ENCODE assay signal across 16 cellular contexts in genomic region chr11:9624448-9624847, GRCh38. TPM values are rescaled to one million over a fixed set of nuclear protein-coding genes. Genes with fewer than 3 reads are reported as not detected.
DNase-seq lines count a peak whose midpoint lies in the region; ATAC-seq and TF ChIP-seq lines count a peak whose summit lies in the region.
"Had no signal": no experiment of that assay in that cellular context is flagged by ENCODE, and none has a peak within 500 bp of the region (broad histone marks: within the 10 kb centered on the region; RNA-seq: fewer than 3 reads in every experiment).

No MANE protein-coding gene starts in this region.

- DNase-seq in activated B cell treated with CpG ODN at 0.5 μM for 24 hours (no peak), memory B cell (ENCODE audit: low spot score in 2 of 2) (no peak), GM23338 (ENCODE audit: low spot score) (no peak), activated gamma-delta T cell treated with Interleukin-2 at 50 U/mL for 16 hours (no peak)
- no peak for DNase-seq in stimulated activated CD4-positive, alpha-beta T cell treated with anti-CD3 and anti-CD28 coated beads, Interleukin-4, amount 100 ng/mL, for 24 hours
- DNase-seq: ACHN; C1 segment of cervical spinal cord; CD4-positive, alpha-beta memory T cell; COR-L47; DMS153; DND-41; GF-D8; IMR-90; KG1 had no signal

- no peak overlapping the region for H3K4me3 Mint-ChIP-seq in activated B cell treated with CpG ODN at 0.5 μM for 24 hours
- no peak overlapping the region for H3K4me3 Mint-ChIP-seq in memory B cell
- no peak overlapping the region for H3K4me3 Mint-ChIP-seq in GM23338
- H3K4me3 Mint-ChIP-seq: CD4-positive, alpha-beta memory T cell had no signal

- H3K4me3 ChIP-seq in DOHH2 (ENCODE audit: low read length) (peak overlapping the region; percentile 40), GM23338 (no peak overlapping the region)

- H4K20me1 ChIP-seq in DOHH2 (ENCODE audit: control insufficient read depth, insufficient read depth, low read depth, low read length) (no peaks in the 10 kb centered on the region), GM23338 (replicated peaks; ENCODE audit: insufficient read depth) (no peaks in the 10 kb centered on the region)

- intact Hi-C loops in activated B cell treated with CpG ODN at 0.5 μM for 24 hours (cut with micrococcal nuclease): no loop called here

- no peaks in the 10 kb centered on the region for H3K9me3 ChIP-seq in DOHH2 (ENCODE audit: control insufficient read depth, insufficient read depth, low read length)

- H3K36me3 Mint-ChIP-seq in activated B cell treated with CpG ODN at 0.5 μM for 24 hours (ENCODE audit: low read depth): no peaks in the 10 kb centered on the region
- H3K36me3 Mint-ChIP-seq in memory B cell: no peaks in the 10 kb centered on the region
- H3K36me3 Mint-ChIP-seq in GM23338 (ENCODE audit: low read depth): peaks cover 17% of the 10 kb centered on the region
- H3K36me3 Mint-ChIP-seq: CD4-positive, alpha-beta memory T cell had no signal

- no peaks in the 10 kb centered on the region for H3K27me3 Mint-ChIP-seq in activated B cell treated with CpG ODN at 0.5 μM for 24 hours
- H3K27me3 Mint-ChIP-seq in memory B cell: no peaks in the 10 kb centered on the region
- H3K27me3 Mint-ChIP-seq in GM23338 (ENCODE audit: insufficient read depth, low read depth, poor library complexity): peaks cover 16% of the 10 kb centered on the region

- H3K9me3 Mint-ChIP-seq in activated B cell treated with CpG ODN at 0.5 μM for 24 hours (no peaks in the 10 kb centered on the region), memory B cell (no peaks in the 10 kb centered on the region), GM23338 (peaks cover 10% of the 10 kb centered on the region)

- H3K4me2 ChIP-seq in DOHH2 (ENCODE audit: low read length) (peak overlapping the region; percentile 50), GM23338 (no peak overlapping the region)

- peak overlapping the region; percentile 77 for H3K27ac ChIP-seq in DOHH2 (ENCODE audit: low read depth, low read length)
- H3K27ac ChIP-seq in GM23338 (ENCODE audit: low read depth): no peak overlapping the region

- H3F3A ChIP-seq in DOHH2 (ENCODE audit: control insufficient read depth, insufficient read depth) (peaks cover 36% of the 10 kb centered on the region), GM23338 (replicated peaks; ENCODE audit: low read depth) (no peaks in the 10 kb centered on the region; the same call in 1 of the 2 replicates)

- H3K36me3 ChIP-seq in DOHH2 (ENCODE audit: control insufficient read depth, low read length) (no peaks in the 10 kb centered on the region; the same call in none of the 2 replicates), GM23338 (ENCODE audit: insufficient read depth) (no peaks in the 10 kb centered on the region)

- H3K9me2 ChIP-seq in DOHH2 (replicated peaks; ENCODE audit: control insufficient read depth, low read length): no peaks in the 10 kb centered on the region
- H3K9me2 ChIP-seq in GM23338 (ENCODE audit: insufficient read depth): no peaks in the 10 kb centered on the region

- H3K79me2 ChIP-seq in DOHH2 (ENCODE audit: control insufficient read depth, low read length) (peaks cover 11% of the 10 kb centered on the region), GM23338 (replicated peaks; ENCODE audit: insufficient read depth) (no peaks in the 10 kb centered on the region)

- H3K4me1 ChIP-seq in DOHH2 (ENCODE audit: control insufficient read depth, low read length) (peaks cover 79% of the 10 kb centered on the region), GM23338 (ENCODE audit: insufficient read depth) (peaks cover 20% of the 10 kb centered on the region)

- H3K4me1 Mint-ChIP-seq in activated B cell treated with CpG ODN at 0.5 μM for 24 hours (peaks cover 67% of the 10 kb centered on the region), memory B cell (peaks cover 37% of the 10 kb centered on the region), GM23338 (peaks cover 45% of the 10 kb centered on the region)
- H3K4me1 Mint-ChIP-seq: CD4-positive, alpha-beta memory T cell had no signal

- ATAC-seq in activated B cell treated with CpG ODN at 0.5 μM for 24 hours (ENCODE audit: low read depth) (no peak), memory B cell (ENCODE audit: low read depth) (peak; percentile 31), GM23338 (no peak), HG03432 (IDR thresholded peaks at IDR 0.05; ENCODE audit: unreplicated experiment) (no peak)

- POLR2A ChIA-PET in activated B cell treated with CpG ODN at 0.5 μM for 24 hours (lab: Charles Lee): interaction anchor here (1.2 to 1.6 kb wide), 5 partner anchors 15 to 130 kb away, joined by 3 to 5 read pairs (median 4); partner anchors contain the start of gene SWAP70

- peak overlapping the region; percentile 59 for H3K27ac Mint-ChIP-seq in activated B cell treated with CpG ODN at 0.5 μM for 24 hours
- peak overlapping the region; percentile 51 for H3K27ac Mint-ChIP-seq in memory B cell
- H3K27ac Mint-ChIP-seq in GM23338: no peak overlapping the region

- TF ChIP-seq CTCF in DOHH2 (IDR thresholded peaks at IDR 0.05; ENCODE audit: low read depth, low read length, poor library complexity, severe bottlenecking) (no peak), activated B cell treated with CpG ODN at 0.5 μM for 24 hours (IDR thresholded peaks at IDR 0.05) (no peak), GM23338 (conservative IDR thresholded peaks at IDR 0.05; ENCODE audit: low read depth in 2 of 2) (no peak)

- CTCF ChIA-PET in activated B cell treated with CpG ODN at 0.5 μM for 24 hours (lab: Charles Lee): interaction anchor here (2.0 kb wide), 1 partner anchor 124 kb away, joined by 7 read pairs; no protein-coding TSS in a partner anchor

- H3K27me3 ChIP-seq in DOHH2 (ENCODE audit: control insufficient read depth, low read length) (no peaks in the 10 kb centered on the region), GM23338 (ENCODE audit: insufficient read depth) (no peaks in the 10 kb centered on the region)

- H2AFZ ChIP-seq in GM23338: no peak overlapping the region

TF ChIP-seq in GM23338, 12 proteins besides CTCF, POLR2A, EP300 and RAD21 (continues in another document):
- TF ChIP-seq CREB1 (CRISPR knock-in tag; IDR thresholded peaks at IDR 0.05; ENCODE audit: low read depth) (no peak), STAT1 (IDR thresholded peaks at IDR 0.05; ENCODE audit: unreplicated experiment) (no peak), ETS1 (IDR thresholded peaks at IDR 0.05) (no peak)

RNA-seq across cellular contexts. Expression of gene SWAP70, which starts 39.4 kb away (rescaled TPM):
- total RNA-seq in activated B cell treated with CpG ODN at 0.5 μM for 24 hours: 277 and 288 TPM in 2 replicates
- 29.0 and 30.3 TPM in 2 replicates for total RNA-seq in GM23338 (2014; rRNA removed; shearing (Covaris generic))
- 28.2 and 33.3 TPM in 2 replicates for polyA plus RNA-seq in GM23338 (2016; fragmentation: Nextera tagmentation; extraction: Ambion mirVana)

RNA-seq across cellular contexts. Expression of gene WEE1, which starts 51.0 kb away (rescaled TPM):
- total RNA-seq in activated B cell treated with CpG ODN at 0.5 μM for 24 hours: 29.4 and 33.7 TPM in 2 replicates
- 144 and 149 TPM in 2 replicates for total RNA-seq in GM23338 (2014; rRNA removed; shearing (Covaris generic))
- 48.9 and 50.7 TPM in 2 replicates for polyA plus RNA-seq in GM23338 (2016; fragmentation: Nextera tagmentation; extraction: Ambion mirVana)
